1 cellular context compared by ENCODE assay signal in genomic region chr11:65112226-65112550, GRCh38.
TF ChIP-seq lines count a peak whose summit lies in the region.

No MANE protein-coding gene starts in this region.

TF ChIP-seq in endothelial cell of umbilical vein, 7 proteins besides CTCF, POLR2A, EP300 and RAD21:
- no peak for TF ChIP-seq JUN (IDR thresholded peaks at IDR 0.05; ENCODE audit: borderline replicate concordance, insufficient read depth, insufficient read length, low read depth)
- no peak for TF ChIP-seq EZH2 (IDR thresholded peaks at IDR 0.05; ENCODE audit: borderline replicate concordance, low read depth, low read length, severe bottlenecking)
- no peak for TF ChIP-seq MYC (IDR thresholded peaks at IDR 0.05; ENCODE audit: low read depth, low read length)
- no peak for TF ChIP-seq MAX (IDR thresholded peaks at IDR 0.05; ENCODE audit: insufficient read depth, insufficient read length)
- no peak for TF ChIP-seq GATA2 (IDR thresholded peaks at IDR 0.05; ENCODE audit: insufficient read depth, insufficient read length, low read depth, low read length)
- TF ChIP-seq FOS (IDR thresholded peaks at IDR 0.05; ENCODE audit: borderline replicate concordance, insufficient read depth, low read length): no peak
- no peak for TF ChIP-seq POLR2AphosphoS5 (IDR thresholded peaks at IDR 0.05; ENCODE audit: insufficient read depth, low read depth, low read length)
